ENCODE assay signal across 8 cellular contexts in genomic region chr2:10410001-10410671, GRCh38. TPM values are rescaled to one million over a fixed set of nuclear protein-coding genes. Genes with fewer than 3 reads are reported as not detected.
DNase-seq lines count a peak whose midpoint lies in the region; ATAC-seq and TF ChIP-seq lines count a peak whose summit lies in the region.

No MANE protein-coding gene starts in this region.

- H3K4me3 Mint-ChIP-seq in IgD-negative memory B cell (peak overlapping the region; percentile 57 to 96 (median 84)), brain (peak overlapping the region in 3 of 5 experiments; percentile 7 to 64 (median 49)), T-cell (peak overlapping the region in 1 of 3 donors; percentile 9)

- H3K36me3 Mint-ChIP-seq in IgD-negative memory B cell (no peaks in the 10 kb centered on the region), brain (no peaks in the 10 kb centered on the region), T-cell (peaks cover 12% of the 10 kb centered on the region)

- DNase-seq in GM13976 (ENCODE audit: low spot score) (peak; percentile 79), T-cell (no peak), WERI-Rb-1 (no peak), HuH-7 (ENCODE audit: low spot score) (no peak), NCI-H146 treated with DMSO at 0.1 percent for 48 hours (lab: John Stamatoyannopoulos, UW; ENCODE audit: unreplicated experiment) (no peak)

- H3K4me1 Mint-ChIP-seq in IgD-negative memory B cell (peaks cover 48 to 59% (median 57%) of the 10 kb centered on the region in 3 donors), brain (peaks cover 82% of the 10 kb centered on the region), T-cell (peaks cover 37 to 44% (median 44%) of the 10 kb centered on the region in 3 donors)

- H3K9me3 Mint-ChIP-seq in IgD-negative memory B cell, result no peaks in the 10 kb centered on the region
- H3K9me3 Mint-ChIP-seq in brain, result peaks cover 0 to 6% (median 0%) of the 10 kb centered on the region in 5 experiments
- H3K9me3 Mint-ChIP-seq in T-cell, result no peaks in the 10 kb centered on the region

- H3K4me3 ChIP-seq in WERI-Rb-1 (ENCODE audit: low read depth, low read length), result no peak overlapping the region

- H3K36me3 ChIP-seq in WERI-Rb-1, result no peaks in the 10 kb centered on the region; the same call in 1 of the 2 replicates

- H3K9me3 ChIP-seq in WERI-Rb-1 (ENCODE audit: severe bottlenecking), result peaks cover 5% of the 10 kb centered on the region

- TF ChIP-seq CTCF in GM13976 (IDR thresholded peaks at IDR 0.05; ENCODE audit: borderline replicate concordance, control extremely low read depth, extremely low read depth, insufficient read depth, missing control alignments), result no peak
- TF ChIP-seq CTCF in brain (conservative IDR thresholded peaks at IDR 0.05), result no peak
- TF ChIP-seq CTCF in WERI-Rb-1 (IDR thresholded peaks at IDR 0.05; ENCODE audit: low read depth, low read length), result no peak

- H3K27ac ChIP-seq in WERI-Rb-1, result no peak overlapping the region

- H3K27me3 ChIP-seq in WERI-Rb-1 (ENCODE audit: insufficient read depth, low read depth, severe bottlenecking), result no peaks in the 10 kb centered on the region

- H3K27ac Mint-ChIP-seq in IgD-negative memory B cell, result peak overlapping the region; percentile 83 to 96 (median 95)
- peak overlapping the region; percentile 67 to 96 (median 83) for H3K27ac Mint-ChIP-seq in brain
- peak overlapping the region in 1 of 2 donors; percentile 39 for H3K27ac Mint-ChIP-seq in T-cell

- POLR2A ChIA-PET in T-cell (lab: Charles Lee), result interaction anchor here (0.6 to 0.7 kb wide), 3 partner anchors 48 to 425 kb away, joined by 3 to 4 read pairs (median 3); no protein-coding TSS in a partner anchor

- CTCF ChIA-PET in T-cell (lab: Charles Lee), result interaction anchor here (0.5 to 3.4 kb wide), 27 partner anchors 10 to 1356 kb away, joined by 3 to 65 read pairs (median 5); partner anchors contain the start of gene HPCAL1 (in 1 of the 2)

- peak; percentile 70 for ATAC-seq in GM21528 (IDR thresholded peaks at IDR 0.05; ENCODE audit: low FRiP score, unreplicated experiment)
- ATAC-seq in T-cell (replicated peaks in 1 of 4), result no peak

- H3K27me3 Mint-ChIP-seq in IgD-negative memory B cell (no peaks in the 10 kb centered on the region), brain (no peaks in the 10 kb centered on the region), T-cell (no peaks in the 10 kb centered on the region)

- in situ Hi-C loops in GM13976 (cut with MboI; ENCODE audit: low sequenced_read_pairs, unreplicated experiment), result loop anchor here (10.0 kb wide), 1 partner anchor 285 kb away; the partner anchor contains the start of gene RRM2

RNA-seq across cellular contexts. Expression of gene ODC1, which starts 38.0 kb away (rescaled TPM):
- polyA plus RNA-seq in IgD-negative memory B cell (207 TPM), brain (ENCODE audit: insufficient read depth, low read depth, low replicate concordance) (75.0 TPM)
- 100 to 1,000 TPM in 1 of 5 donors, 10 to 100 TPM in 4; 40.6 to 102 (median 53.3) TPM for total RNA-seq in T-cell
